ENCODE assay signal across 8 cellular contexts in the genomic region with DNA sequence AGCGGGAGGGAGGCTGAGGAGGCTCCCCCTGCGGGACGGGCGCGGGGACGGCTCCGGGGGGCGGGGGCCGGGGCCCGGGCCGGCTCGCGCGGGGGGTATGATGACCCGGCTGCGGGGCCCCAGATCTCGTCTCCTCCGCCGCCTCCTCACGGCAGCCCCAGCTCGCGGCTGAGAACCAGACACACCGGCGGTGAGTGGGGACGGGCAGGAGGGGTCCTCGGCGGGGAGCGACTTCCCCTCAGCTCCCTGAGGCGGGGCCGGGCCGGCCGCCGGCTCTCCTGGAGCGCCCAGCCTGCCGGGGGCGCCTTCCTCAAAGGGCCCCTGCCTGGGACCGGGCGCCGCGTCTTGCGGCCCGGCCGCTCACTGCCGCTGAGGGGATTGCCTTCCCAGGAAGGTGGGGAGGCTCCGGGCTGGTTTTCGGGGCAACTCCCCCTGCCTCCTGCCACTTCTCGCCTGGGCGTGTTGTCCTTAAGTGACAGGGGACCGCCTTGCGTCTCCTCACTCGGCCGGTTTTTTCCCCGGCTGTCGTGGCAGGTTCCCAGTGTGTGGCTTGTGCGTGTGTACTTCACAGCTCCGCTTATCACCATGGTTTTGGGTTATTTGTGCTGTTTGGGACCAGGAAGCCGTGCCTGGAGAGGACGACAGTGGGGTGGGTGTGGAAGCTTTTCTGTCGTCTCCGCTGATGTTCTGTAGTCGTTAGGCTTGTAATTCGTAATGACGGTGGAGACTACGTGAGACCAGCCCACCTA. TPM values are rescaled to one million over a fixed set of nuclear protein-coding genes. Genes with fewer than 3 reads are reported as not detected.
DNase-seq lines count a peak whose midpoint lies in the region; ATAC-seq lines count a peak whose summit lies in the region.

No MANE protein-coding gene starts in this region.

- H3K36me3 ChIP-seq in HUES48 (ENCODE audit: control insufficient read depth, insufficient read depth, low read length): no peaks in the 10 kb centered on the region

- no peaks in the 10 kb centered on the region for H3K9me3 ChIP-seq in HUES48 (ENCODE audit: control insufficient read depth, insufficient read depth, low read length)

- peak overlapping the region; percentile 96 for H3K4me3 ChIP-seq in HUES48 (ENCODE audit: low read depth, low read length)

- H3K4me1 ChIP-seq in HUES48 (ENCODE audit: control insufficient read depth, insufficient read depth, low read length): peaks cover 17% of the 10 kb centered on the region

- peak; percentile 33 for ATAC-seq in GM21381 (IDR thresholded peaks at IDR 0.05; ENCODE audit: unreplicated experiment)

- no peaks in the 10 kb centered on the region for H3K27me3 ChIP-seq in HUES48 (ENCODE audit: control insufficient read depth, insufficient read depth, low read length)

- DNase-seq in Daoy (ENCODE audit: low read depth) (peak; percentile 50), left kidney (ENCODE audit: low read depth, low spot score) (peak; percentile 78), NCI-H2029 treated with DMSO at 0.1 percent for 48 hours (lab: John Stamatoyannopoulos, UW) (no peak)
- DNase-seq in activated CD4-positive, CD25-positive, alpha-beta regulatory T cell treated with anti-CD3 and anti-CD28 coated beads, Interleukin-2, amount 50 U/mL, for 72 hours: peak; percentile 68
- peak; percentile 87 for DNase-seq in central memory CD4-positive, alpha-beta T cell
- peak; percentile 65 for DNase-seq in stimulated activated CD4-positive, alpha-beta T cell treated with anti-CD3 and anti-CD28 coated beads, Interleukin-4, amount 100 ng/mL, for 24 hours

- H3K27ac ChIP-seq in HUES48 (ENCODE audit: low read depth, low read length): peak overlapping the region; percentile 84

- H3K9ac ChIP-seq in HUES48 (ENCODE audit: low read depth, low read length): peak overlapping the region; percentile 67

RNA-seq across cellular contexts. Expression of gene HIPK1, which starts 0.8 kb away (rescaled TPM):
- 20.0 and 22.3 TPM in 2 replicates for total RNA-seq in Daoy (2014; rRNA removed; shearing (Covaris generic))

RNA-seq across cellular contexts. Expression of gene DCLRE1B, which starts 24.8 kb away (rescaled TPM):
- total RNA-seq in Daoy (2014; rRNA removed; shearing (Covaris generic)): 15.3 and 19.5 TPM in 2 replicates

RNA-seq across cellular contexts. Expression of gene AP4B1, which starts 25.3 kb away (rescaled TPM):
- total RNA-seq in Daoy (2014; rRNA removed; shearing (Covaris generic)): 51.6 and 55.9 TPM in 2 replicates

RNA-seq across cellular contexts. Expression of gene BCL2L15, which starts 42.5 kb away (rescaled TPM):
- 0.06 and 0.12 TPM in 2 replicates for total RNA-seq in Daoy (2014; rRNA removed; shearing (Covaris generic))

RNA-seq across cellular contexts. Expression of gene OLFML3, which starts 49.4 kb away (rescaled TPM):
- 2.3 and 2.4 TPM in 2 replicates for total RNA-seq in Daoy (2014; rRNA removed; shearing (Covaris generic))
